Comparison of ENCODE assay signal across 8 cellular contexts in the genomic region with DNA sequence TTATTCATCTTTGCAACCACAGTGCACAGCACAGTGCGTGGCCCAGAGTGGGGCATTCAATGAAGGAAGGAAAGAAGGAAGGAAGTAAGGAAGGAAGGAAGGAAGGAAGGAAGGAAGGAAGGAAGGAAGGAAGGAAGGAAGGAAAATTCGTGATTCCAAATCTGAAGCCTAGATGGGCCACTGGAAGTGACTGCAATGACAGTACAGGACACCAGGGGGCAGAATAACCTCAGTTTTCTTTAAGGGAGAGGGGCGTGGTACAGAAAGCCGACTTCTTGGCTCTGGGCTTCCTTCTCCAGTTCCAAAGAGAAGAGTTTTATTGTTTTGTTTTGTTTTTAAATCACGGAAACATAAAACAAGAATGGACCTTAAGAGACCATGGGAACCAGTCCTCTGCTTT. TPM values are rescaled to one million over a fixed set of nuclear protein-coding genes. Genes with fewer than 3 reads are reported as not detected.
DNase-seq lines count a peak whose midpoint lies in the region; ATAC-seq and TF ChIP-seq lines count a peak whose summit lies in the region.

No MANE protein-coding gene starts in this region.

- BruUV-seq in A673 (replicated peaks; lab: Mats Ljungman, UMichigan): no TSS peak

- no peak overlapping the region for H3K4me3 Mint-ChIP-seq in WTC11
- no peak overlapping the region for H3K4me3 Mint-ChIP-seq in central memory CD8-positive, alpha-beta T cell

- H3K4me1 ChIP-seq in A673 (ENCODE audit: insufficient read depth, low read length, poor library complexity, severe bottlenecking): peaks cover 5% of the 10 kb centered on the region

- intact Hi-C loops in A673 (cut with micrococcal nuclease; ENCODE audit: unreplicated experiment): loop anchor here (1.0 to 10.0 kb wide), 6 partner anchors 122 to 1310 kb away; a partner anchor contains a TSS

- POLR2A ChIA-PET in A673 (lab: Charles Lee; ENCODE audit: low non-redundant PET) (no interaction called here), WTC11 (lab: Charles Lee) (no interaction called here)

- H3K9me3 Mint-ChIP-seq in WTC11: no peaks in the 10 kb centered on the region
- H3K9me3 Mint-ChIP-seq in central memory CD8-positive, alpha-beta T cell: no peaks in the 10 kb centered on the region

- peak overlapping the region; percentile 55 for H3K27ac ChIP-seq in A673 (ENCODE audit: low read depth, low read length, poor library complexity, severe bottlenecking)

- H3K36me3 Mint-ChIP-seq in WTC11: no peaks in the 10 kb centered on the region
- peaks cover 2% of the 10 kb centered on the region for H3K36me3 Mint-ChIP-seq in central memory CD8-positive, alpha-beta T cell (ENCODE audit: insufficient read depth)

- H3K27me3 Mint-ChIP-seq in WTC11 (ENCODE audit: low read depth): 0 out of 2 replicates have a peak, but pooled peaks cover 5% of the 10 kb centered on the region
- no peaks in the 10 kb centered on the region for H3K27me3 Mint-ChIP-seq in central memory CD8-positive, alpha-beta T cell

- DNase-seq in A673 (ENCODE audit: low spot score): peak; percentile 79
- peak; percentile 40 to 55 for DNase-seq in NCI-H187 (lab: John Stamatoyannopoulos, UW)
- peak; percentile 49 for DNase-seq in WTC11 (ENCODE audit: low spot score)
- peak; percentile 18 to 23 for DNase-seq in central memory CD8-positive, alpha-beta T cell (ENCODE audit: low spot score in 2 of 2)
- DNase-seq in left lobe of liver (ENCODE audit: low spot score): peak; percentile 50
- DNase-seq in stimulated activated CD4-positive, alpha-beta T cell treated with anti-CD3 and anti-CD28 coated beads, TNF-alpha, amount 100 ng/mL, for 48 hours (ENCODE audit: low read depth in 3 of 3): peak in 2 of 3 donors; percentile 36 to 38

- CTCF ChIA-PET in A673 (lab: Charles Lee) (no interaction called here), WTC11 (lab: Charles Lee) (interaction anchor here (0.6 kb wide), 1 partner anchor 119 kb away, joined by 5 read pairs; no protein-coding TSS in a partner anchor)

- H3K4me1 Mint-ChIP-seq in WTC11: peaks cover 15% of the 10 kb centered on the region; the same call in 1 of the 2 replicates
- H3K4me1 Mint-ChIP-seq in central memory CD8-positive, alpha-beta T cell: peaks cover 7% of the 10 kb centered on the region

- no peaks in the 10 kb centered on the region for H3K9me3 ChIP-seq in A673 (ENCODE audit: low read depth, low read length, poor library complexity, severe bottlenecking)

- no peaks in the 10 kb centered on the region for H3K36me3 ChIP-seq in A673 (ENCODE audit: insufficient read depth, low read length, poor library complexity, severe bottlenecking)

- TF ChIP-seq CTCF in A673 (conservative IDR thresholded peaks at IDR 0.05; ENCODE audit: low read depth, low read length): peak; percentile 78
- TF ChIP-seq CTCF in WTC11 (IDR thresholded peaks at IDR 0.05): peak; percentile 47

- H3K4me3 ChIP-seq in A673 (ENCODE audit: low read depth, low read length, poor library complexity, severe bottlenecking): no peak overlapping the region

- H3K27ac Mint-ChIP-seq in WTC11: no peak overlapping the region
- H3K27ac Mint-ChIP-seq in central memory CD8-positive, alpha-beta T cell (ENCODE audit: low read depth): no peak overlapping the region

- H3K27me3 ChIP-seq in A673 (replicated peaks; ENCODE audit: insufficient read depth, low read depth, low read length, poor library complexity): no peaks in the 10 kb centered on the region

- ATAC-seq in GM18511 (IDR thresholded peaks at IDR 0.05; ENCODE audit: unreplicated experiment): peak; percentile 44
- no peak for ATAC-seq in WTC11
- no peak for ATAC-seq in central memory CD8-positive, alpha-beta T cell (replicated peaks; ENCODE audit: extremely low read depth, poor library complexity, severe bottlenecking)
- ATAC-seq in left lobe of liver: peak; percentile 77
- no peak for ATAC-seq in HG03139 (IDR thresholded peaks at IDR 0.05; ENCODE audit: unreplicated experiment)

TF ChIP-seq in WTC11, 78 proteins besides CTCF, POLR2A, EP300 and RAD21 (continues in another document):
- TF ChIP-seq RELA (CRISPR knock-in tag; IDR thresholded peaks at IDR 0.05; ENCODE audit: borderline replicate concordance): no peak
- TF ChIP-seq, protein P1, sequence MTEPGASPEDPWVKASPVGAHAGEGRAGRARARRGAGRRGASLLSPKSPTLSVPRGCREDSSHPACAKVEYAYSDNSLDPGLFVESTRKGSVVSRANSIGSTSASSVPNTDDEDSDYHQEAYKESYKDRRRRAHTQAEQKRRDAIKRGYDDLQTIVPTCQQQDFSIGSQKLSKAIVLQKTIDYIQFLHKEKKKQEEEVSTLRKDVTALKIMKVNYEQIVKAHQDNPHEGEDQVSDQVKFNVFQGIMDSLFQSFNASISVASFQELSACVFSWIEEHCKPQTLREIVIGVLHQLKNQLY (CRISPR knock-in tag; IDR thresholded peaks at IDR 0.05): no peak
- TF ChIP-seq, protein P2, sequence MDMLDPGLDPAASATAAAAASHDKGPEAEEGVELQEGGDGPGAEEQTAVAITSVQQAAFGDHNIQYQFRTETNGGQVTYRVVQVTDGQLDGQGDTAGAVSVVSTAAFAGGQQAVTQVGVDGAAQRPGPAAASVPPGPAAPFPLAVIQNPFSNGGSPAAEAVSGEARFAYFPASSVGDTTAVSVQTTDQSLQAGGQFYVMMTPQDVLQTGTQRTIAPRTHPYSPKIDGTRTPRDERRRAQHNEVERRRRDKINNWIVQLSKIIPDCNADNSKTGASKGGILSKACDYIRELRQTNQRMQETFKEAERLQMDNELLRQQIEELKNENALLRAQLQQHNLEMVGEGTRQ (CRISPR knock-in tag; IDR thresholded peaks at IDR 0.05): no peak
- no peak for TF ChIP-seq ESRRA (CRISPR knock-in tag; IDR thresholded peaks at IDR 0.05; ENCODE audit: borderline replicate concordance)
- TF ChIP-seq, protein P3, sequence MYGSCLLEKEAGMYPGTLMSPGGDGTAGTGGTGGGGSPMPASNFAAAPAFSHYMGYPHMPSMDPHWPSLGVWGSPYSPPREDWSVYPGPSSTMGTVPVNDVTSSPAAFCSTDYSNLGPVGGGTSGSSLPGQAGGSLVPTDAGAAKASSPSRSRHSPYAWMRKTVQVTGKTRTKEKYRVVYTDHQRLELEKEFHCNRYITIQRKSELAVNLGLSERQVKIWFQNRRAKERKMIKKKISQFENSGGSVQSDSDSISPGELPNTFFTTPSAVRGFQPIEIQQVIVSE (CRISPR knock-in tag; IDR thresholded peaks at IDR 0.05; ENCODE audit: borderline replicate concordance): no peak
- TF ChIP-seq ZNF263 (CRISPR knock-in tag; IDR thresholded peaks at IDR 0.05; ENCODE audit: low read depth): no peak
- TF ChIP-seq TEAD1 (CRISPR knock-in tag; IDR thresholded peaks at IDR 0.05): no peak
- TF ChIP-seq, protein P4, sequence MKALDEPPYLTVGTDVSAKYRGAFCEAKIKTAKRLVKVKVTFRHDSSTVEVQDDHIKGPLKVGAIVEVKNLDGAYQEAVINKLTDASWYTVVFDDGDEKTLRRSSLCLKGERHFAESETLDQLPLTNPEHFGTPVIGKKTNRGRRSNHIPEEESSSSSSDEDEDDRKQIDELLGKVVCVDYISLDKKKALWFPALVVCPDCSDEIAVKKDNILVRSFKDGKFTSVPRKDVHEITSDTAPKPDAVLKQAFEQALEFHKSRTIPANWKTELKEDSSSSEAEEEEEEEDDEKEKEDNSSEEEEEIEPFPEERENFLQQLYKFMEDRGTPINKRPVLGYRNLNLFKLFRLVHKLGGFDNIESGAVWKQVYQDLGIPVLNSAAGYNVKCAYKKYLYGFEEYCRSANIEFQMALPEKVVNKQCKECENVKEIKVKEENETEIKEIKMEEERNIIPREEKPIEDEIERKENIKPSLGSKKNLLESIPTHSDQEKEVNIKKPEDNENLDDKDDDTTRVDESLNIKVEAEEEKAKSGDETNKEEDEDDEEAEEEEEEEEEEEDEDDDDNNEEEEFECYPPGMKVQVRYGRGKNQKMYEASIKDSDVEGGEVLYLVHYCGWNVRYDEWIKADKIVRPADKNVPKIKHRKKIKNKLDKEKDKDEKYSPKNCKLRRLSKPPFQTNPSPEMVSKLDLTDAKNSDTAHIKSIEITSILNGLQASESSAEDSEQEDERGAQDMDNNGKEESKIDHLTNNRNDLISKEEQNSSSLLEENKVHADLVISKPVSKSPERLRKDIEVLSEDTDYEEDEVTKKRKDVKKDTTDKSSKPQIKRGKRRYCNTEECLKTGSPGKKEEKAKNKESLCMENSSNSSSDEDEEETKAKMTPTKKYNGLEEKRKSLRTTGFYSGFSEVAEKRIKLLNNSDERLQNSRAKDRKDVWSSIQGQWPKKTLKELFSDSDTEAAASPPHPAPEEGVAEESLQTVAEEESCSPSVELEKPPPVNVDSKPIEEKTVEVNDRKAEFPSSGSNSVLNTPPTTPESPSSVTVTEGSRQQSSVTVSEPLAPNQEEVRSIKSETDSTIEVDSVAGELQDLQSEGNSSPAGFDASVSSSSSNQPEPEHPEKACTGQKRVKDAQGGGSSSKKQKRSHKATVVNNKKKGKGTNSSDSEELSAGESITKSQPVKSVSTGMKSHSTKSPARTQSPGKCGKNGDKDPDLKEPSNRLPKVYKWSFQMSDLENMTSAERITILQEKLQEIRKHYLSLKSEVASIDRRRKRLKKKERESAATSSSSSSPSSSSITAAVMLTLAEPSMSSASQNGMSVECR (CRISPR knock-in tag; IDR thresholded peaks at IDR 0.05; ENCODE audit: borderline replicate concordance): no peak
- TF ChIP-seq, protein P5, sequence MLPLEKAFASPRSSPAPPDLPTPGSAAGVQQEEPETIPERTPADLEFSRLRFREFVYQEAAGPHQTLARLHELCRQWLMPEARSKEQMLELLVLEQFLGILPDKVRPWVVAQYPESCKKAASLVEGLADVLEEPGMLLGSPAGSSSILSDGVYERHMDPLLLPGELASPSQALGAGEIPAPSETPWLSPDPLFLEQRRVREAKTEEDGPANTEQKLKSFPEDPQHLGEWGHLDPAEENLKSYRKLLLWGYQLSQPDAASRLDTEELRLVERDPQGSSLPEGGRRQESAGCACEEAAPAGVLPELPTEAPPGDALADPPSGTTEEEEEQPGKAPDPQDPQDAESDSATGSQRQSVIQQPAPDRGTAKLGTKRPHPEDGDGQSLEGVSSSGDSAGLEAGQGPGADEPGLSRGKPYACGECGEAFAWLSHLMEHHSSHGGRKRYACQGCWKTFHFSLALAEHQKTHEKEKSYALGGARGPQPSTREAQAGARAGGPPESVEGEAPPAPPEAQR (CRISPR knock-in tag; IDR thresholded peaks at IDR 0.05): no peak
- no peak for TF ChIP-seq KAT7 (CRISPR knock-in tag; IDR thresholded peaks at IDR 0.05; ENCODE audit: borderline replicate concordance)
- TF ChIP-seq ZNF121 (CRISPR knock-in tag; IDR thresholded peaks at IDR 0.05): no peak
- TF ChIP-seq, protein P6, sequence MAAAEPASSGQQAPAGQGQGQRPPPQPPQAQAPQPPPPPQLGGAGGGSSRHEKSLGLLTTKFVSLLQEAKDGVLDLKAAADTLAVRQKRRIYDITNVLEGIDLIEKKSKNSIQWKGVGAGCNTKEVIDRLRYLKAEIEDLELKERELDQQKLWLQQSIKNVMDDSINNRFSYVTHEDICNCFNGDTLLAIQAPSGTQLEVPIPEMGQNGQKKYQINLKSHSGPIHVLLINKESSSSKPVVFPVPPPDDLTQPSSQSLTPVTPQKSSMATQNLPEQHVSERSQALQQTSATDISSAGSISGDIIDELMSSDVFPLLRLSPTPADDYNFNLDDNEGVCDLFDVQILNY (CRISPR knock-in tag; IDR thresholded peaks at IDR 0.05): no peak

RNA-seq across cellular contexts. Expression of a gene that starts 47.8 kb away (rescaled TPM):
- total RNA-seq in A673 (2021) (0.34 and 0.55 TPM in 2 replicates), WTC11 (2021) (2.5 to 4.2 TPM (median 2.6 TPM) in 3 replicates), left lobe of liver (1.2 TPM)

Comparison
In these comparisons a context has a peak if more than half of its experiments do, and no peak if none do; other contexts are left out.
1. DNase-seq: peak in every context shown above with its lines; median percentile 79 in A673; 50 in left lobe of liver; 49 in WTC11; 48 in NCI-H187; 37 in stimulated activated CD4-positive, alpha-beta T cell treated with anti-CD3 and anti-CD28 coated beads, TNF-alpha, amount 100 ng/mL, for 48 hours; 20 in central memory CD8-positive, alpha-beta T cell.
2. ATAC-seq: peak in GM18511 (single experiment) and left lobe of liver (single experiment); none in WTC11 (single experiment), central memory CD8-positive, alpha-beta T cell (single experiment) and HG03139 (single experiment).